29 cellular contexts compared by ENCODE assay signal in genomic region chr13:99133848-99134247, GRCh38.
"Had no signal": no experiment of that assay in that cellular context is flagged by ENCODE, and none has a peak within 500 bp of the region (broad histone marks: within the 10 kb centered on the region; RNA-seq: fewer than 3 reads in every experiment).

No MANE protein-coding gene starts in this region.

- H3K27me3 ChIP-seq: breast epithelium, SJCRH30 had no signal

- DNase-seq: activated CD4-positive, alpha-beta T cell treated with anti-CD3 and anti-CD28 coated beads for 1 hour; activated CD4-positive, alpha-beta T cell treated with anti-CD3 and anti-CD28 coated beads for 48 hours; activated CD4-positive, CD25-positive, alpha-beta regulatory T cell; activated CD8-positive, alpha-beta T cell treated with anti-CD3 and anti-CD28 coated beads for 36 hours; activated effector memory CD4-positive, alpha-beta T cell treated with anti-CD3 and anti-CD28 coated beads, Interleukin-2, amount 50 U/mL, for 16 hours; activated naive CD4-positive, alpha-beta T cell; activated naive CD4-positive, alpha-beta T cell treated with anti-CD3 and anti-CD28 coated beads, Interleukin-2, amount 50 U/mL, for 16 hours; activated naive CD8-positive, alpha-beta T cell treated with anti-CD3 and anti-CD28 coated beads for 36 hours; activated T-cell treated with anti-CD3 and anti-CD28 coated beads, Interleukin-2, amount 50 U/mL, for 1 hour; activated T-cell treated with anti-CD3 and anti-CD28 coated beads, Interleukin-2, amount 50 U/mL, for 72 hours; amniotic stem cell; aorta; caudate nucleus; Karpas-422; KBM-7; NCI-H1105 treated with DMSO at 0.1 percent for 48 hours; NCI-H1436 treated with DMSO at 0.1 percent for 48 hours; NCI-H1694 treated with DMSO at 0.1 percent for 48 hours; NCI-H2029; NCI-H345; NCI-H524 treated with DMSO at 0.1 percent for 48 hours; SHP77; SJCRH30; T1000 had no signal

- H3K4me3 ChIP-seq: breast epithelium, SJCRH30, SK-N-MC had no signal

- H3K27ac ChIP-seq: breast epithelium, SJCRH30, SK-N-MC, WERI-Rb-1 had no signal

- H3K36me3 Mint-ChIP-seq: activated naive CD8-positive, alpha-beta T cell treated with anti-CD3 and anti-CD28 coated beads for 36 hours had no signal

- H3K4me1 ChIP-seq: breast epithelium, SJCRH30 had no signal

- H3K36me3 ChIP-seq: breast epithelium, SJCRH30, WERI-Rb-1 had no signal

- H3K9me3 Mint-ChIP-seq: activated CD8-positive, alpha-beta T cell treated with anti-CD3 and anti-CD28 coated beads for 36 hours; activated naive CD8-positive, alpha-beta T cell treated with anti-CD3 and anti-CD28 coated beads for 36 hours; activated T-cell treated with anti-CD3 and anti-CD28 coated beads, Interleukin-2, amount 50 U/mL, for 72 hours; activated T-helper 17 cell treated with anti-CD3 and anti-CD28 coated beads, Interleukin-2, amount 50 U/mL, for 72 hours had no signal

- H3K4me1 Mint-ChIP-seq: activated naive CD8-positive, alpha-beta T cell treated with anti-CD3 and anti-CD28 coated beads for 36 hours; activated T-helper 17 cell treated with anti-CD3 and anti-CD28 coated beads, Interleukin-2, amount 50 U/mL, for 72 hours had no signal

- ATAC-seq: activated CD8-positive, alpha-beta T cell treated with anti-CD3 and anti-CD28 coated beads for 36 hours; activated T-cell treated with anti-CD3 and anti-CD28 coated beads, Interleukin-2, amount 50 U/mL, for 72 hours; activated T-helper 17 cell treated with anti-CD3 and anti-CD28 coated beads, Interleukin-2, amount 50 U/mL, for 72 hours; Panc1 had no signal

- H3K27me3 Mint-ChIP-seq: activated CD8-positive, alpha-beta T cell treated with anti-CD3 and anti-CD28 coated beads for 36 hours; activated naive CD8-positive, alpha-beta T cell treated with anti-CD3 and anti-CD28 coated beads for 36 hours; activated T-helper 17 cell treated with anti-CD3 and anti-CD28 coated beads, Interleukin-2, amount 50 U/mL, for 72 hours had no signal

- H3K27ac Mint-ChIP-seq: activated CD8-positive, alpha-beta T cell treated with anti-CD3 and anti-CD28 coated beads for 36 hours; activated naive CD8-positive, alpha-beta T cell treated with anti-CD3 and anti-CD28 coated beads for 36 hours; activated T-cell treated with anti-CD3 and anti-CD28 coated beads, Interleukin-2, amount 50 U/mL, for 72 hours; activated T-helper 17 cell treated with anti-CD3 and anti-CD28 coated beads, Interleukin-2, amount 50 U/mL, for 72 hours had no signal

- H3K9me3 ChIP-seq: breast epithelium, SJCRH30 had no signal

- H3K4me3 Mint-ChIP-seq: activated CD8-positive, alpha-beta T cell treated with anti-CD3 and anti-CD28 coated beads for 36 hours; activated naive CD8-positive, alpha-beta T cell treated with anti-CD3 and anti-CD28 coated beads for 36 hours; activated T-cell treated with anti-CD3 and anti-CD28 coated beads, Interleukin-2, amount 50 U/mL, for 72 hours; activated T-helper 17 cell treated with anti-CD3 and anti-CD28 coated beads, Interleukin-2, amount 50 U/mL, for 72 hours had no signal
